In genomic region chr3:34683851-34684250, GRCh38 we compare ENCODE assay signal across 8 cellular contexts.
DNase-seq lines count a peak whose midpoint lies in the region; ATAC-seq and TF ChIP-seq lines count a peak whose summit lies in the region.

No MANE protein-coding gene starts in this region.

- H2AFZ ChIP-seq in H9 (ENCODE audit: low read length) (no peak overlapping the region), smooth muscle cell (ENCODE audit: low read depth) (no peak overlapping the region)

- H4K5ac ChIP-seq in H9 (ENCODE audit: insufficient read length, low read depth, low read length) = no peak overlapping the region

- H4K20me1 ChIP-seq in H9 (ENCODE audit: control insufficient read depth, insufficient read depth, insufficient read length) = no peaks in the 10 kb centered on the region
- H4K20me1 ChIP-seq in smooth muscle cell (ENCODE audit: low read depth) = no peaks in the 10 kb centered on the region

- no peak overlapping the region for H2BK120ac ChIP-seq in H9 (ENCODE audit: low read depth, low read length, poor library complexity, severe bottlenecking)

- H3K27me3 Mint-ChIP-seq in H9 (ENCODE audit: low read depth) = no peaks in the 10 kb centered on the region; the same call in 1 of the 2 replicates

- H3K79me1 ChIP-seq in H9 (ENCODE audit: insufficient read depth, low read depth, low read length, poor library complexity, severe bottlenecking) = no peaks in the 10 kb centered on the region

- no peaks in the 10 kb centered on the region for H3K4me1 ChIP-seq in H9 (ENCODE audit: insufficient read depth, low read length)
- no peaks in the 10 kb centered on the region for H3K4me1 ChIP-seq in smooth muscle cell (ENCODE audit: low read depth)

- ATAC-seq in activated CD4-positive, CD25-positive, alpha-beta regulatory T cell treated with anti-CD3 and anti-CD28 coated beads, Interleukin-2, amount 50 U/mL, for 24 hours = no peak
- ATAC-seq in HG03159 (IDR thresholded peaks at IDR 0.05; ENCODE audit: unreplicated experiment) = no peak

- no peak overlapping the region for H3T11ph ChIP-seq in H9 (ENCODE audit: low read length)

- no peaks in the 10 kb centered on the region for H3K23me2 ChIP-seq in H9 (ENCODE audit: insufficient read length, low read depth, low read length, poor library complexity, severe bottlenecking)

- H3K36me3 Mint-ChIP-seq in H9 (ENCODE audit: insufficient read depth in 1 of 3, low read depth in 3 of 3) = peaks cover 16 to 28% (median 19%) of the 10 kb centered on the region in 3 experiments

- no peak overlapping the region for H2BK15ac ChIP-seq in H9 (ENCODE audit: low read depth, low read length)

- no peak overlapping the region for H3K27ac Mint-ChIP-seq in H9

- H3K4me3 Mint-ChIP-seq in H9 = no peak overlapping the region

- no peaks in the 10 kb centered on the region for H3K36me3 ChIP-seq in smooth muscle cell (ENCODE audit: low read depth)

- H3K9me3 Mint-ChIP-seq in H9 = peaks cover 26 to 28% of the 10 kb centered on the region in 2 experiments

- no peaks in the 10 kb centered on the region for H3F3A ChIP-seq in smooth muscle cell (ENCODE audit: low read depth)

- DNase-seq in CD1c-positive myeloid dendritic cell (ENCODE audit: extremely low spot score) (peak; percentile 38), H9 (peak; percentile 65), NCI-H526 treated with DMSO at 0.1 percent for 48 hours (lab: John Stamatoyannopoulos, UW) (peak; percentile 27), amniotic stem cell (lab: John Stamatoyannopoulos, UW) (peak; percentile 17), hippocampal formation (lab: John Stamatoyannopoulos, UW) (peak; percentile 9 to 23), smooth muscle cell (lab: John Stamatoyannopoulos, UW; ENCODE audit: unreplicated experiment) (peak; percentile 7)

- no peaks in the 10 kb centered on the region for H3K4me1 Mint-ChIP-seq in H9

- no peak overlapping the region for H4K91ac ChIP-seq in H9 (ENCODE audit: insufficient read length, low read depth, low read length)

- no peak overlapping the region for H3K18ac ChIP-seq in H9 (ENCODE audit: insufficient read length, low read depth, low read length)

- H3K27me3 ChIP-seq in H9 (ENCODE audit: insufficient read depth, low read length) (no peaks in the 10 kb centered on the region), smooth muscle cell (ENCODE audit: low read depth) (no peaks in the 10 kb centered on the region)

- no peak overlapping the region for H3K23ac ChIP-seq in H9 (ENCODE audit: insufficient read length, low read depth, low read length)

- no peak overlapping the region for H2BK5ac ChIP-seq in H9 (ENCODE audit: insufficient read length, low read length)

- no peak overlapping the region for H2BK20ac ChIP-seq in H9 (ENCODE audit: low read depth, low read length, poor library complexity, severe bottlenecking)

- no peak overlapping the region for H3K14ac ChIP-seq in H9 (ENCODE audit: insufficient read depth, low read length)

- peaks cover 29% of the 10 kb centered on the region for H3K9me3 ChIP-seq in H9 (ENCODE audit: control insufficient read depth, low read depth, low read length)
- H3K9me3 ChIP-seq in smooth muscle cell (replicated peaks; ENCODE audit: low read depth) = no peaks in the 10 kb centered on the region

- H3K79me2 ChIP-seq in H9 (ENCODE audit: insufficient read depth, low read length) = no peaks in the 10 kb centered on the region
- H3K79me2 ChIP-seq in smooth muscle cell (ENCODE audit: low read depth) = no peaks in the 10 kb centered on the region

- H3K27ac ChIP-seq in H9 (ENCODE audit: insufficient read length, low read depth, low read length) (no peak overlapping the region), smooth muscle cell (ENCODE audit: low read depth) (no peak overlapping the region)

- no peak overlapping the region for H3K9ac ChIP-seq in H9 (ENCODE audit: extremely low read depth, insufficient read length, low read length)
- no peak overlapping the region for H3K9ac ChIP-seq in smooth muscle cell (ENCODE audit: low read depth)

- H4K8ac ChIP-seq in H9 (replicated peaks; ENCODE audit: insufficient read length, low read depth, low read length) = no peak overlapping the region

- no peak overlapping the region for H3K56ac ChIP-seq in H9 (ENCODE audit: insufficient read length, low read depth, low read length)

- H3K4me3 ChIP-seq in smooth muscle cell = no peak overlapping the region

- H2AK5ac ChIP-seq in H9 (ENCODE audit: insufficient read length, low read length) = no peak overlapping the region

- TF ChIP-seq CTCF in H9 (conservative IDR thresholded peaks at IDR 0.05) = peak; percentile 83
- peak; percentile 73 for TF ChIP-seq CTCF in smooth muscle cell (IDR thresholded peaks at IDR 0.05; ENCODE audit: borderline replicate concordance, insufficient read depth, poor library complexity, severe bottlenecking)

- H3K4ac ChIP-seq in H9 (ENCODE audit: low read depth, low read length) = no peak overlapping the region

- H2BK12ac ChIP-seq in H9 (ENCODE audit: insufficient read length, low read depth, low read length) = no peak overlapping the region

- H3K4me2 ChIP-seq in H9 (ENCODE audit: insufficient read depth, insufficient read length, low read length) = no peak overlapping the region
- no peak overlapping the region for H3K4me2 ChIP-seq in smooth muscle cell

- WGBS in H9 (ENCODE audit: extremely low coverage, insufficient read length, low lambda C conversion rate) = no CpG with 5 or more reads among the region's 4 CpGs
- 39% methylated on average over 4 of the region's 4 CpGs for WGBS in smooth muscle cell (ENCODE audit: low lambda C conversion rate)

Comparison
In these comparisons a context has a peak if more than half of its experiments do, and no peak if none do; other contexts are left out.
1. DNase-seq: peak in every context shown above with its lines; median percentile 65 in H9; 38 in CD1c-positive myeloid dendritic cell; 27 in NCI-H526 treated with DMSO at 0.1 percent for 48 hours; 17 in amniotic stem cell; 16 in hippocampal formation; 7 in smooth muscle cell.